ENCODE assay signal across 19 cellular contexts in genomic region chr7:98206451-98207330, GRCh38. TPM values are rescaled to one million over a fixed set of nuclear protein-coding genes. Genes with fewer than 3 reads are reported as not detected.
"Had no signal": no experiment of that assay in that cellular context is flagged by ENCODE, and none has a peak within 500 bp of the region (broad histone marks: within the 10 kb centered on the region; RNA-seq: fewer than 3 reads in every experiment).

No MANE protein-coding gene starts in this region.

- H3K9me3 ChIP-seq: lower lobe of right lung, pancreas, sigmoid colon, thoracic aorta, uterus had no signal

- H3K27me3 ChIP-seq: brain microvascular endothelial cell, neural progenitor cell, pancreas, uterus had no signal

- H3K9me3 Mint-ChIP-seq: activated T-cell treated with anti-CD3 and anti-CD28 coated beads, Interleukin-2, amount 50 U/mL, for 72 hours; dendritic cell treated with granulocyte-macrophage colony-stimulating factor and Interleukin-4, amounts not matched to agents 40 ng/mL and 50 ng/mL, for 4 days; effector memory CD8-positive, alpha-beta T cell; immature natural killer cell; mesothelial cell of epicardium; neural progenitor cell; stimulated activated naive CD8-positive, alpha-beta T cell treated with anti-CD3 and anti-CD28 coated beads, Interleukin-15, amount 100 ng/mL, for 72 hours had no signal

- H3K36me3 ChIP-seq: neural progenitor cell, uterus had no signal

- ATAC-seq: activated T-cell treated with anti-CD3 and anti-CD28 coated beads, Interleukin-2, amount 50 U/mL, for 72 hours; effector memory CD8-positive, alpha-beta T cell; left cardiac atrium; lower lobe of right lung; pancreas; stimulated activated naive CD8-positive, alpha-beta T cell treated with anti-CD3 and anti-CD28 coated beads, Interleukin-15, amount 100 ng/mL, for 72 hours had no signal

- H3K27me3 Mint-ChIP-seq: activated naive CD8-positive, alpha-beta T cell; effector memory CD8-positive, alpha-beta T cell; stimulated activated naive CD8-positive, alpha-beta T cell treated with anti-CD3 and anti-CD28 coated beads, Interleukin-15, amount 100 ng/mL, for 72 hours had no signal

- H3K4me3 ChIP-seq: lower lobe of right lung, neural progenitor cell, pancreas, sigmoid colon, thoracic aorta, uterus had no signal

- DNase-seq: activated CD4-positive, alpha-beta T cell treated with anti-CD3 and anti-CD28 coated beads, Interleukin-2, amount 50 U/mL, for 1 hour; activated CD4-positive, CD25-positive, alpha-beta regulatory T cell; activated gamma-delta T cell treated with Interleukin-2 at 50 U/mL for 16 hours; activated T-cell treated with anti-CD3 and anti-CD28 coated beads, Interleukin-2, amount 50 U/mL, for 72 hours; brain microvascular endothelial cell; effector memory CD8-positive, alpha-beta T cell; immature natural killer cell; left cardiac atrium; lower lobe of right lung; sigmoid colon; stimulated activated CD4-positive, alpha-beta T cell treated with anti-CD3 and anti-CD28 coated beads, Interleukin-1b, Interleukin-23, amount 100 ng/mL, for 48 hours; stimulated activated naive CD8-positive, alpha-beta T cell treated with anti-CD3 and anti-CD28 coated beads, Interleukin-15, amount 100 ng/mL, for 72 hours; uterus had no signal

- H3K4me1 Mint-ChIP-seq: mesothelial cell of epicardium had no signal

- H3K4me3 Mint-ChIP-seq: activated T-cell treated with anti-CD3 and anti-CD28 coated beads, Interleukin-2, amount 50 U/mL, for 72 hours; dendritic cell treated with granulocyte-macrophage colony-stimulating factor and Interleukin-4, amounts not matched to agents 40 ng/mL and 50 ng/mL, for 4 days; effector memory CD8-positive, alpha-beta T cell; immature natural killer cell; mesothelial cell of epicardium; neural progenitor cell; stimulated activated naive CD8-positive, alpha-beta T cell treated with anti-CD3 and anti-CD28 coated beads, Interleukin-15, amount 100 ng/mL, for 72 hours had no signal

- H3K27ac ChIP-seq: brain microvascular endothelial cell, lower lobe of right lung, neural progenitor cell, pancreas, sigmoid colon, thoracic aorta, uterus had no signal

- H3K4me1 ChIP-seq: neural progenitor cell, pancreas, uterus had no signal

- H3K27ac Mint-ChIP-seq: activated T-cell treated with anti-CD3 and anti-CD28 coated beads, Interleukin-2, amount 50 U/mL, for 72 hours; dendritic cell treated with granulocyte-macrophage colony-stimulating factor and Interleukin-4, amounts not matched to agents 40 ng/mL and 50 ng/mL, for 4 days; effector memory CD8-positive, alpha-beta T cell; immature natural killer cell; mesothelial cell of epicardium had no signal

RNA-seq across cellular contexts. Expression of gene BHLHA15, which starts 4.5 kb away (rescaled TPM):
- total RNA-seq: mesothelial cell of epicardium, sigmoid colon, thoracic aorta had no signal
